ENCODE assay signal across 28 cellular contexts in genomic region chr2:234310166-234310565, GRCh38.
A peak's percentile ranks its signal among the peaks of the same experiment; 100 is the strongest.
DNase-seq lines count a peak whose midpoint lies in the region; ATAC-seq and TF ChIP-seq lines count a peak whose summit lies in the region.
"Had no signal": no experiment of that assay in that cellular context is flagged by ENCODE, and none has a peak within 500 bp of the region (broad histone marks: within the 10 kb centered on the region; RNA-seq: fewer than 3 reads in every experiment).

No MANE protein-coding gene starts in this region.

- POLR2A ChIA-PET in CD4-positive, alpha-beta memory T cell (lab: Charles Lee; ENCODE audit: partially characterized antibody) = interaction anchor here (0.8 to 5.1 kb wide), 8 partner anchors 9 to 186 kb away, joined by 3 to 88 read pairs (median 6); partner anchors contain the start of gene ARL4C

- H3K9me3 Mint-ChIP-seq in activated T-cell treated with anti-CD3 and anti-CD28 coated beads, Interleukin-2, amount 50 U/mL, for 72 hours = peaks cover 3 to 4% of the 10 kb centered on the region in 2 donors
- peaks cover 0 to 2% (median 0%) of the 10 kb centered on the region in 8 donors for H3K9me3 Mint-ChIP-seq in CD4-positive, alpha-beta memory T cell
- H3K9me3 Mint-ChIP-seq in activated T-helper 1 cell treated with anti-CD3 and anti-CD28 coated beads, Interleukin-12 subunit alpha, Interleukin-12 subunit beta, Interleukin-2, Interleukin-4 antibody, amounts not matched to agents 30 ng/mL and 10 ng/mL and 1 ng/mL, durations not matched to agents 14 hours and 24 hours and 36 hours = peaks cover 14% of the 10 kb centered on the region
- peaks cover 0 to 4% (median 0%) of the 10 kb centered on the region in 7 donors for H3K9me3 Mint-ChIP-seq in naive B cell

- TF ChIP-seq CTCF in heart left ventricle (IDR thresholded peaks at IDR 0.05) = no peak

- no peaks in the 10 kb centered on the region for H3K9me3 ChIP-seq in CD4-positive, alpha-beta memory T cell (ENCODE audit: control insufficient read depth in 1 of 2, low read length in 2 of 2)
- H3K9me3 ChIP-seq in heart left ventricle = no peaks in the 10 kb centered on the region
- H3K9me3 ChIP-seq: gastroesophageal sphincter, left lung, vagina had no signal

- WGBS in heart left ventricle, 4 donors = 82 to 88% (median 83%) methylated on average over 5 of the region's 5 CpGs

- no peak overlapping the region for H3K4me3 ChIP-seq in CD4-positive, alpha-beta memory T cell (ENCODE audit: low read length in 2 of 2)
- H3K4me3 ChIP-seq in heart left ventricle = no peak overlapping the region
- H3K4me3 ChIP-seq: coronary artery, gastroesophageal sphincter, left lung, pancreas, vagina had no signal

- H3K27me3 Mint-ChIP-seq in activated T-cell treated with anti-CD3 and anti-CD28 coated beads, Interleukin-2, amount 50 U/mL, for 72 hours (ENCODE audit: low read depth) = no peaks in the 10 kb centered on the region
- no peaks in the 10 kb centered on the region for H3K27me3 Mint-ChIP-seq in CD4-positive, alpha-beta memory T cell
- H3K27me3 Mint-ChIP-seq in activated T-helper 1 cell treated with anti-CD3 and anti-CD28 coated beads, Interleukin-12 subunit alpha, Interleukin-12 subunit beta, Interleukin-2, Interleukin-4 antibody, amounts not matched to agents 30 ng/mL and 10 ng/mL and 1 ng/mL, durations not matched to agents 14 hours and 24 hours and 36 hours (ENCODE audit: insufficient read depth) = no peaks in the 10 kb centered on the region
- H3K27me3 Mint-ChIP-seq in naive B cell = peaks cover 22 to 38% (median 35%) of the 10 kb centered on the region in 3 donors

- no peak for ATAC-seq in activated T-cell treated with anti-CD3 and anti-CD28 coated beads, Interleukin-2, amount 50 U/mL, for 72 hours (replicated peaks in 1 of 2)
- ATAC-seq in naive B cell (ENCODE audit: low read depth in 2 of 2) = no peak
- no peak for ATAC-seq in heart left ventricle
- ATAC-seq in Right ventricle myocardium inferior = no peak
- ATAC-seq: gastroesophageal sphincter, HCT116, HepG2, left lung, pancreas, right cardiac atrium, SK-N-SH treated with all-trans-retinoic acid at 6 μM for 48 hours had no signal

- peaks cover 5 to 18% of the 10 kb centered on the region in 2 donors for H3K36me3 Mint-ChIP-seq in activated T-cell treated with anti-CD3 and anti-CD28 coated beads, Interleukin-2, amount 50 U/mL, for 72 hours (ENCODE audit: insufficient read depth in 2 of 2)
- H3K36me3 Mint-ChIP-seq in CD4-positive, alpha-beta memory T cell = no peaks in the 10 kb centered on the region
- peaks cover 16% of the 10 kb centered on the region for H3K36me3 Mint-ChIP-seq in activated T-helper 1 cell treated with anti-CD3 and anti-CD28 coated beads, Interleukin-12 subunit alpha, Interleukin-12 subunit beta, Interleukin-2, Interleukin-4 antibody, amounts not matched to agents 30 ng/mL and 10 ng/mL and 1 ng/mL, durations not matched to agents 14 hours and 24 hours and 36 hours (ENCODE audit: low read depth)
- no peaks in the 10 kb centered on the region for H3K36me3 Mint-ChIP-seq in naive B cell

- no peak for DNase-seq in activated T-cell treated with anti-CD3 and anti-CD28 coated beads, Interleukin-2, amount 50 U/mL, for 72 hours
- DNase-seq in activated T-cell treated with anti-CD3 and anti-CD28 coated beads for 4 hours (no peak), naive B cell (no peak), SIG-M5 treated with dmso at 0.1 percent for 504 hours (lab: John Stamatoyannopoulos, UW; ENCODE audit: unreplicated experiment) (no peak), heart left ventricle (no peak), Right ventricle myocardium inferior (ENCODE audit: missing footprints) (no peak)
- no peak for DNase-seq in CD4-positive, alpha-beta memory T cell
- no peak for DNase-seq in activated T-helper 1 cell treated with anti-CD3 and anti-CD28 coated beads, Interleukin-12 subunit alpha, Interleukin-12 subunit beta, Interleukin-2, Interleukin-4 antibody, amounts not matched to agents 30 ng/mL and 10 ng/mL and 1 ng/mL, durations not matched to agents 14 hours and 24 hours and 36 hours (ENCODE audit: low spot score)
- DNase-seq: ACHN; C1 segment of cervical spinal cord; DMS 273 treated with DMSO at 0.1 percent for 48 hours; hypothalamus; left lung; NCI-H1930; NCI-H226; NCI-H748 treated with DMSO at 0.1 percent for 48 hours; pancreas; right cardiac atrium; stimulated activated CD4-positive, alpha-beta T cell treated with anti-CD3 and anti-CD28 coated beads, Interleukin-4, amount 100 ng/mL, for 1 hour; stimulated activated naive CD4-positive, alpha-beta T cell; T1000 had no signal

- CTCF ChIA-PET in CD4-positive, alpha-beta memory T cell (lab: Charles Lee; ENCODE audit: partially characterized antibody) = interaction anchor here (1.3 to 3.5 kb wide), 2 partner anchors 21 kb away, joined by 3 to 22 read pairs; no protein-coding TSS in a partner anchor

- H3K4me3 Mint-ChIP-seq in activated T-cell treated with anti-CD3 and anti-CD28 coated beads, Interleukin-2, amount 50 U/mL, for 72 hours = peak overlapping the region; percentile 15 to 22
- H3K4me3 Mint-ChIP-seq in CD4-positive, alpha-beta memory T cell = peak overlapping the region in 2 of 8 donors; percentile 14 to 33
- no peak overlapping the region for H3K4me3 Mint-ChIP-seq in activated T-helper 1 cell treated with anti-CD3 and anti-CD28 coated beads, Interleukin-12 subunit alpha, Interleukin-12 subunit beta, Interleukin-2, Interleukin-4 antibody, amounts not matched to agents 30 ng/mL and 10 ng/mL and 1 ng/mL, durations not matched to agents 14 hours and 24 hours and 36 hours
- peak overlapping the region in 1 of 8 donors; percentile 35 for H3K4me3 Mint-ChIP-seq in naive B cell

- TF ChIP-seq POLR2A in heart left ventricle (IDR thresholded peaks at IDR 0.05) = no peak

- H3K27me3 ChIP-seq in CD4-positive, alpha-beta memory T cell (ENCODE audit: insufficient read depth, low read length) = no peaks in the 10 kb centered on the region
- peaks cover 0 to 3% (median 0%) of the 10 kb centered on the region in 9 donors for H3K27me3 ChIP-seq in heart left ventricle
- H3K27me3 ChIP-seq: gastroesophageal sphincter, left lung, pancreas, vagina had no signal

- H3K27ac ChIP-seq in CD4-positive, alpha-beta memory T cell (ENCODE audit: low read depth, low read length) = no peak overlapping the region
- H3K27ac ChIP-seq in heart left ventricle = no peak overlapping the region
- H3K27ac ChIP-seq: left lung, pancreas, RWPE1, vagina had no signal

- H3K36me3 ChIP-seq in CD4-positive, alpha-beta memory T cell (ENCODE audit: insufficient read depth, low read length) = no peaks in the 10 kb centered on the region
- H3K36me3 ChIP-seq in heart left ventricle = no peaks in the 10 kb centered on the region
- H3K36me3 ChIP-seq: gastroesophageal sphincter, left lung, pancreas, vagina had no signal

- intact Hi-C loops in CD4-positive, alpha-beta memory T cell (cut with micrococcal nuclease) = no loop called here
- intact Hi-C loops in activated T-helper 1 cell treated with anti-CD3 and anti-CD28 coated beads, Interleukin-12 subunit alpha, Interleukin-12 subunit beta, Interleukin-2, Interleukin-4 antibody, amounts not matched to agents 30 ng/mL and 10 ng/mL and 1 ng/mL, durations not matched to agents 14 hours and 24 hours and 36 hours (cut with micrococcal nuclease) = no loop called here
- intact Hi-C loops in heart left ventricle (cut with DNase I) (no loop called here), Right ventricle myocardium inferior (cut with DNase I) (no loop called here)

- H3K4me1 ChIP-seq in CD4-positive, alpha-beta memory T cell (ENCODE audit: insufficient read depth, low read length) = peaks cover 32% of the 10 kb centered on the region
- peaks cover 0 to 23% (median 0%) of the 10 kb centered on the region in 12 donors for H3K4me1 ChIP-seq in heart left ventricle
- H3K4me1 ChIP-seq: gastroesophageal sphincter, left lung, pancreas, vagina had no signal

- peak overlapping the region; percentile 29 for H3K27ac Mint-ChIP-seq in activated T-cell treated with anti-CD3 and anti-CD28 coated beads, Interleukin-2, amount 50 U/mL, for 72 hours
- peak overlapping the region; percentile 86 to 99 (median 98) for H3K27ac Mint-ChIP-seq in CD4-positive, alpha-beta memory T cell
- peak overlapping the region; percentile 99 for H3K27ac Mint-ChIP-seq in activated T-helper 1 cell treated with anti-CD3 and anti-CD28 coated beads, Interleukin-12 subunit alpha, Interleukin-12 subunit beta, Interleukin-2, Interleukin-4 antibody, amounts not matched to agents 30 ng/mL and 10 ng/mL and 1 ng/mL, durations not matched to agents 14 hours and 24 hours and 36 hours
- H3K27ac Mint-ChIP-seq in naive B cell = peak overlapping the region in 4 of 6 donors; percentile 65 to 90 (median 79)

- peaks cover 50% of the 10 kb centered on the region for H3K4me1 Mint-ChIP-seq in activated T-cell treated with anti-CD3 and anti-CD28 coated beads, Interleukin-2, amount 50 U/mL, for 72 hours (ENCODE audit: low read depth)
- peaks cover 37 to 57% (median 47%) of the 10 kb centered on the region in 4 donors for H3K4me1 Mint-ChIP-seq in CD4-positive, alpha-beta memory T cell
- H3K4me1 Mint-ChIP-seq in activated T-helper 1 cell treated with anti-CD3 and anti-CD28 coated beads, Interleukin-12 subunit alpha, Interleukin-12 subunit beta, Interleukin-2, Interleukin-4 antibody, amounts not matched to agents 30 ng/mL and 10 ng/mL and 1 ng/mL, durations not matched to agents 14 hours and 24 hours and 36 hours (ENCODE audit: low read depth) = peaks cover 70% of the 10 kb centered on the region
- peaks cover 15 to 31% (median 30%) of the 10 kb centered on the region in 3 donors for H3K4me1 Mint-ChIP-seq in naive B cell

Comparison
In these comparisons a context has a peak if more than half of its experiments do, and no peak if none do; other contexts are left out.
1. H3K27ac Mint-ChIP-seq: peak in every context shown above with its lines; median percentile 99 in activated T-helper 1 cell treated with anti-CD3 and anti-CD28 coated beads, Interleukin-12 subunit alpha, Interleukin-12 subunit beta, Interleukin-2, Interleukin-4 antibody, amounts not matched to agents 30 ng/mL and 10 ng/mL and 1 ng/mL, durations not matched to agents 14 hours and 24 hours and 36 hours; 98 in CD4-positive, alpha-beta memory T cell; 79 in naive B cell; 29 in activated T-cell treated with anti-CD3 and anti-CD28 coated beads, Interleukin-2, amount 50 U/mL, for 72 hours.